Comparison of ENCODE assay signal across 8 cellular contexts in genomic region chr22:44668886-44669724, GRCh38. TPM values are rescaled to one million over a fixed set of nuclear protein-coding genes. Genes with fewer than 3 reads are reported as not detected.
DNase-seq lines count a peak whose midpoint lies in the region; ATAC-seq and TF ChIP-seq lines count a peak whose summit lies in the region.

No MANE protein-coding gene starts in this region.

- H3K36me3 ChIP-seq in upper lobe of left lung: no peaks in the 10 kb centered on the region

- H3K9me3 Mint-ChIP-seq in activated T-cell treated with anti-CD3 and anti-CD28 coated beads, Interleukin-2, amount 50 U/mL, for 4 hours: no peaks in the 10 kb centered on the region
- H3K9me3 Mint-ChIP-seq in dendritic cell treated with granulocyte-macrophage colony-stimulating factor and Interleukin-4, amounts not matched to agents 40 ng/mL and 50 ng/mL, for 4 days: no peaks in the 10 kb centered on the region

- no peak for DNase-seq in activated T-cell treated with anti-CD3 and anti-CD28 coated beads, Interleukin-2, amount 50 U/mL, for 4 hours
- DNase-seq in activated T-cell treated with anti-CD3 and anti-CD28 coated beads for 4 hours: no peak
- DNase-seq in upper lobe of left lung: no peak
- no peak for DNase-seq in activated CD4-positive, CD25-positive, alpha-beta regulatory T cell treated with anti-CD3 and anti-CD28 coated beads, Interleukin-2, amount 50 U/mL, for 72 hours
- no peak for DNase-seq in HuH-7 (ENCODE audit: low spot score)
- no peak for DNase-seq in AML-193 (lab: John Stamatoyannopoulos, UW)

- 6 to 16% methylated on average over 12 to 37 of the region's 50 CpGs for WGBS in upper lobe of left lung, 2 donors

- H3K9me3 ChIP-seq in mononuclear cell (ENCODE audit: low read depth, low read length) (no peaks in the 10 kb centered on the region), upper lobe of left lung (no peaks in the 10 kb centered on the region)

- H3K27me3 ChIP-seq in mononuclear cell (ENCODE audit: insufficient read depth, low read length): no peaks in the 10 kb centered on the region
- peaks cover 0 to 13% (median 6%) of the 10 kb centered on the region in 4 donors for H3K27me3 ChIP-seq in upper lobe of left lung

- no peaks in the 10 kb centered on the region for H3K36me3 Mint-ChIP-seq in activated T-cell treated with anti-CD3 and anti-CD28 coated beads, Interleukin-2, amount 50 U/mL, for 4 hours (ENCODE audit: insufficient read depth)
- no peaks in the 10 kb centered on the region for H3K36me3 Mint-ChIP-seq in dendritic cell treated with granulocyte-macrophage colony-stimulating factor and Interleukin-4, amounts not matched to agents 40 ng/mL and 50 ng/mL, for 4 days (ENCODE audit: low read depth)

- TF ChIP-seq EP300 in upper lobe of left lung (IDR thresholded peaks at IDR 0.05): no peak

- peak overlapping the region; percentile 54 for H3K27ac Mint-ChIP-seq in dendritic cell treated with granulocyte-macrophage colony-stimulating factor and Interleukin-4, amounts not matched to agents 40 ng/mL and 50 ng/mL, for 4 days

- ATAC-seq in activated T-cell treated with anti-CD3 and anti-CD28 coated beads, Interleukin-2, amount 50 U/mL, for 4 hours: no peak
- ATAC-seq in upper lobe of left lung (ENCODE audit: low FRiP score in 2 of 2): no peak

- TF ChIP-seq CTCF in upper lobe of left lung (IDR thresholded peaks at IDR 0.05): no peak

- H3K4me1 Mint-ChIP-seq in activated T-cell treated with anti-CD3 and anti-CD28 coated beads, Interleukin-2, amount 50 U/mL, for 4 hours (ENCODE audit: low read depth): peaks cover 60% of the 10 kb centered on the region
- H3K4me1 Mint-ChIP-seq in dendritic cell treated with granulocyte-macrophage colony-stimulating factor and Interleukin-4, amounts not matched to agents 40 ng/mL and 50 ng/mL, for 4 days (ENCODE audit: low read depth): peaks cover 40% of the 10 kb centered on the region

- peak overlapping the region; percentile 41 for H3K4me3 ChIP-seq in mononuclear cell (ENCODE audit: low read length)
- peak overlapping the region; percentile 24 to 69 (median 58) for H3K4me3 ChIP-seq in upper lobe of left lung

- TF ChIP-seq POLR2A in upper lobe of left lung (IDR thresholded peaks at IDR 0.05): no peak

- intact Hi-C loops in dendritic cell treated with granulocyte-macrophage colony-stimulating factor and Interleukin-4, amounts not matched to agents 40 ng/mL and 50 ng/mL, for 4 days (cut with micrococcal nuclease): no loop called here

- peak overlapping the region in 2 of 4 donors; percentile 46 to 86 for H3K27ac ChIP-seq in upper lobe of left lung

- H3K27me3 Mint-ChIP-seq in activated T-cell treated with anti-CD3 and anti-CD28 coated beads, Interleukin-2, amount 50 U/mL, for 4 hours (ENCODE audit: low read depth): no peaks in the 10 kb centered on the region
- H3K27me3 Mint-ChIP-seq in dendritic cell treated with granulocyte-macrophage colony-stimulating factor and Interleukin-4, amounts not matched to agents 40 ng/mL and 50 ng/mL, for 4 days: peaks cover 62% of the 10 kb centered on the region

- H3K4me1 ChIP-seq in mononuclear cell (ENCODE audit: insufficient read depth, low read length): peaks cover 80% of the 10 kb centered on the region
- H3K4me1 ChIP-seq in upper lobe of left lung: peaks cover 21 to 51% (median 30%) of the 10 kb centered on the region in 4 donors

- H3K4me3 Mint-ChIP-seq in activated T-cell treated with anti-CD3 and anti-CD28 coated beads, Interleukin-2, amount 50 U/mL, for 4 hours: peak overlapping the region; percentile 74
- H3K4me3 Mint-ChIP-seq in dendritic cell treated with granulocyte-macrophage colony-stimulating factor and Interleukin-4, amounts not matched to agents 40 ng/mL and 50 ng/mL, for 4 days: peak overlapping the region; percentile 70

RNA-seq across cellular contexts. Expression of gene PRR5, which starts 32.9 kb away (rescaled TPM):
- 10 to 100 TPM; 30.4 to 41.1 (median 33.0) TPM for total RNA-seq in activated T-cell treated with anti-CD3 and anti-CD28 coated beads, Interleukin-2, amount 50 U/mL, for 4 hours
- 10.8 TPM for total RNA-seq in mononuclear cell
- total RNA-seq in upper lobe of left lung: 10 to 100 TPM; 13.1 to 68.1 (median 15.8) TPM
